In the genomic region with DNA sequence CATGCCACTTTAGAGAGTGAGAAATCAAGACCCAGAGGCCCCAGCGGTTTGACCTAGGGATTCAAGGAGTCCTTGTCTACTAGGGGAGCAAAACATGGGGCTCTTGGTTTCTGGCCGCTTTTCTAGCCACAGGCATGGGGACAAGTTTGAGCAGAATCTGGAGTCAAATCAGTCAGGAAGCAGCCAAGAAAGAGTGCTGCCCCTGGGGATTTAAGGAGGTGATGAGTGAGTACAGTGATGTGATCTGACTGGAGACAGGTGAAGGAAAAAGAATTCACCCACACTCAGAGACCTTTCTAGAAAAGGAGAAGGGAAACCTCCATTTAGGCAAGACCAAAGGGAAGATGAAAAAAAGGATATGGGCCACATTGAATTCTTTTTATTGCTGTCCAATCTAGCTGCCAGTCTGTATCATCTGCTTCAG, we compare ENCODE assay signal across 24 cellular contexts.
"Had no signal": no experiment of that assay in that cellular context is flagged by ENCODE, and none has a peak within 500 bp of the region (broad histone marks: within the 10 kb centered on the region; RNA-seq: fewer than 3 reads in every experiment).

No MANE protein-coding gene starts in this region.

- H3K79me2 ChIP-seq: hepatocyte had no signal

- H3K4me3 Mint-ChIP-seq: activated CD4-positive, alpha-beta memory T cell treated with anti-CD3 and anti-CD28 coated beads for 36 hours; brain; immature natural killer cell; mesothelial cell of epicardium; natural killer cell; T-helper 1 cell treated with Interleukin-12 subunit alpha and Interleukin-12 subunit beta and Interleukin-4 antibody, amounts not matched to agents 30 μg/mL and 1 μg/mL, for 36 hours had no signal

- FAIRE-seq: frontal cortex had no signal

- H3K4me1 ChIP-seq: lower lobe of right lung, prostate gland, upper lobe of right lung had no signal

- H3K36me3 Mint-ChIP-seq: activated CD4-positive, alpha-beta memory T cell treated with anti-CD3 and anti-CD28 coated beads for 36 hours; brain; immature natural killer cell; mesothelial cell of epicardium; natural killer cell had no signal

- H3K9me3 Mint-ChIP-seq: activated CD4-positive, alpha-beta memory T cell treated with anti-CD3 and anti-CD28 coated beads for 36 hours; brain; immature natural killer cell; mesothelial cell of epicardium; natural killer cell; T-helper 1 cell treated with Interleukin-12 subunit alpha and Interleukin-12 subunit beta and Interleukin-4 antibody, amounts not matched to agents 30 μg/mL and 1 μg/mL, for 36 hours had no signal

- ATAC-seq: left lobe of liver; lower lobe of right lung; natural killer cell; stimulated activated naive CD8-positive, alpha-beta T cell treated with anti-CD3 and anti-CD28 coated beads, Interleukin-15, Interleukin-2, amounts not matched to agents 100 U/mL and 50 U/mL, for 24 hours; upper lobe of right lung had no signal

- H3K9me3 ChIP-seq: lower lobe of right lung, ovary, prostate gland, upper lobe of right lung had no signal

- H3K27me3 ChIP-seq: hepatocyte, ovary, upper lobe of right lung had no signal

- H2AFZ ChIP-seq: hepatocyte had no signal

- H3K27me3 Mint-ChIP-seq: brain had no signal

- H3K36me3 ChIP-seq: lower lobe of right lung, ovary, prostate gland, upper lobe of right lung had no signal

- H3K27ac ChIP-seq: hepatocyte, lower lobe of right lung, ovary, prostate gland, upper lobe of right lung had no signal

- H3K4me1 Mint-ChIP-seq: brain, natural killer cell had no signal

- H3K27ac Mint-ChIP-seq: activated CD4-positive, alpha-beta memory T cell treated with anti-CD3 and anti-CD28 coated beads for 36 hours; brain; immature natural killer cell; mesothelial cell of epicardium; natural killer cell; T-helper 1 cell treated with Interleukin-12 subunit alpha and Interleukin-12 subunit beta and Interleukin-4 antibody, amounts not matched to agents 30 μg/mL and 1 μg/mL, for 36 hours had no signal

- H3K4me2 ChIP-seq: hepatocyte had no signal

- DNase-seq: activated CD4-positive, alpha-beta memory T cell treated with anti-CD3 and anti-CD28 coated beads for 36 hours; activated CD4-positive, alpha-beta T cell treated with anti-CD3 and anti-CD28 coated beads for 48 hours; activated gamma-delta T cell; activated naive CD4-positive, alpha-beta T cell treated with anti-CD3 and anti-CD28 coated beads, Interleukin-2, amount 50 U/mL, for 16 hours; aorta; central memory CD4-positive, alpha-beta T cell; dermis blood vessel endothelial cell; effector CD8-positive, alpha-beta T cell; glutamatergic neuron; immature natural killer cell; lower lobe of right lung; natural killer cell; ovary; stimulated activated CD4-positive, alpha-beta T cell treated with anti-CD3 and anti-CD28 coated beads, Interleukin-2, amount 100 ng/mL, for 48 hours; stimulated activated CD8-positive, alpha-beta memory T cell treated with anti-CD3 and anti-CD28 coated beads, Interleukin-4, amount 100 ng/mL, for 48 hours; stimulated activated naive CD8-positive, alpha-beta T cell treated with anti-CD3 and anti-CD28 coated beads, Interleukin-15, Interleukin-2, amounts not matched to agents 100 U/mL and 50 U/mL, for 24 hours; upper lobe of right lung had no signal

- H3K4me3 ChIP-seq: hepatocyte, lower lobe of right lung, ovary, prostate gland, upper lobe of right lung had no signal
